Comparison of ENCODE assay signal across 1 cellular context in the genomic region with DNA sequence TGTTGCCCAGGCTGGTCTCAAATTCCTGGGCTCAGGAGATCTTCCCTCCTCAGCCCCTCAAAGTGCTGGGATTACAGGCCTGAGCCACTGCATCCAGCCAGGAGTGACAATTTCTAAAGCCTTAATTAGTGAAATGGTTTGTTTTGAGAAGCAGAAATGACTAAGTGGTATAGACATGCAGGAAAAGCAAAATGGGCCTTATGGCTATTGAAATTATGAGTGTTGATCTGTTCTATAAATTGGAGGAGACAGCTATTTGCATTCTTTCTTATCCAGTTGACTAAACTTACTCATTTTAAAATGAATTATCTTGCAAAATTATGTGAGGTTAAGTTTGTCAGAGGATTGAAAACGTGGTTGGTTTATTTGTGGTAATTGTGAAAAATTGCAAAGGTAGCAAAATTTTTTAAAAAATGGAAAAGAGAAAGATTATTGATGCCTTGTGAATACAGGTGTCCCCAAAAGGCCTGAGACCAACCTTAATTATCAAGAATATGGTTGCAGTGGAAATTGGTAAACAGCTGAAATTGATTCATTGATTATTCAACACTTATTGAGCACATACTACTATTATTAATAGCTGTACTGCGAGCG.
TF ChIP-seq lines count a peak whose summit lies in the region.

No MANE protein-coding gene starts in this region.

TF ChIP-seq in K562, 482 proteins besides CTCF, POLR2A, EP300 and RAD21 (continued from another document):
- TF ChIP-seq KHSRP (IDR thresholded peaks at IDR 0.05) (no peak), ZNF133 (CRISPR knock-in tag; IDR thresholded peaks at IDR 0.05) (no peak), POLR2AphosphoS5 (IDR thresholded peaks at IDR 0.05; ENCODE audit: control insufficient read depth, insufficient read depth, low read depth, low read length) (0 out of 2 replicates have a peak, but pooled peaks have one; percentile 2), MTA3 (IDR thresholded peaks at IDR 0.05; ENCODE audit: borderline replicate concordance) (no peak), ZNF830 (CRISPR knock-in tag; IDR thresholded peaks at IDR 0.05) (no peak), ZNF146 (CRISPR knock-in tag; IDR thresholded peaks at IDR 0.05; ENCODE audit: unreplicated experiment) (no peak), SPI1 (IDR thresholded peaks at IDR 0.05; ENCODE audit: borderline replicate concordance, low read depth, low read length) (peak; percentile 23; the same call in 1 of the 2 replicates), PHF21A (IDR thresholded peaks at IDR 0.05; ENCODE audit: borderline replicate concordance, low read depth) (no peak), FOXA1 (IDR thresholded peaks at IDR 0.05; ENCODE audit: borderline replicate concordance) (no peak), C11orf30 (IDR thresholded peaks at IDR 0.05; ENCODE audit: low read depth) (peak; percentile 88), BCL6 (CRISPR knock-in tag; IDR thresholded peaks at IDR 0.05) (no peak), ZNF316 (IDR thresholded peaks at IDR 0.05) (peak; percentile 94), RBM17 (IDR thresholded peaks at IDR 0.05; ENCODE audit: borderline replicate concordance, low read depth, low read length) (no peak), MAFK (IDR thresholded peaks at IDR 0.05; ENCODE audit: low read length) (peak; percentile 65; the same call in 1 of the 2 replicates), CBX1 (IDR thresholded peaks at IDR 0.05; ENCODE audit: low read depth) (no peak), MAFF (IDR thresholded peaks at IDR 0.05; ENCODE audit: low read length) (peak; percentile 74), STAT5A (IDR thresholded peaks at IDR 0.05; ENCODE audit: borderline replicate concordance, low read length) (no peak), ZNF444 (CRISPR knock-in tag; IDR thresholded peaks at IDR 0.05) (no peak), PRMT5 (CRISPR knock-in tag; IDR thresholded peaks at IDR 0.05) (no peak)
- TF ChIP-seq, protein P1, sequence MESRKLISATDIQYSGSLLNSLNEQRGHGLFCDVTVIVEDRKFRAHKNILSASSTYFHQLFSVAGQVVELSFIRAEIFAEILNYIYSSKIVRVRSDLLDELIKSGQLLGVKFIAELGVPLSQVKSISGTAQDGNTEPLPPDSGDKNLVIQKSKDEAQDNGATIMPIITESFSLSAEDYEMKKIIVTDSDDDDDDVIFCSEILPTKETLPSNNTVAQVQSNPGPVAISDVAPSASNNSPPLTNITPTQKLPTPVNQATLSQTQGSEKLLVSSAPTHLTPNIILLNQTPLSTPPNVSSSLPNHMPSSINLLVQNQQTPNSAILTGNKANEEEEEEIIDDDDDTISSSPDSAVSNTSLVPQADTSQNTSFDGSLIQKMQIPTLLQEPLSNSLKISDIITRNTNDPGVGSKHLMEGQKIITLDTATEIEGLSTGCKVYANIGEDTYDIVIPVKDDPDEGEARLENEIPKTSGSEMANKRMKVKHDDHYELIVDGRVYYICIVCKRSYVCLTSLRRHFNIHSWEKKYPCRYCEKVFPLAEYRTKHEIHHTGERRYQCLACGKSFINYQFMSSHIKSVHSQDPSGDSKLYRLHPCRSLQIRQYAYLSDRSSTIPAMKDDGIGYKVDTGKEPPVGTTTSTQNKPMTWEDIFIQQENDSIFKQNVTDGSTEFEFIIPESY (CRISPR knock-in tag; IDR thresholded peaks at IDR 0.05), result peak; percentile 66; the same call in 1 of the 2 replicates
- TF ChIP-seq, protein P2, sequence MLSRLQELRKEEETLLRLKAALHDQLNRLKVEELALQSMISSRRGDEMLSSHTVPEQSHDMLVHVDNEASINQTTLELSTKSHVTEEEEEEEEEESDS (CRISPR knock-in tag; IDR thresholded peaks at IDR 0.05), result no peak
- TF ChIP-seq, protein P3, sequence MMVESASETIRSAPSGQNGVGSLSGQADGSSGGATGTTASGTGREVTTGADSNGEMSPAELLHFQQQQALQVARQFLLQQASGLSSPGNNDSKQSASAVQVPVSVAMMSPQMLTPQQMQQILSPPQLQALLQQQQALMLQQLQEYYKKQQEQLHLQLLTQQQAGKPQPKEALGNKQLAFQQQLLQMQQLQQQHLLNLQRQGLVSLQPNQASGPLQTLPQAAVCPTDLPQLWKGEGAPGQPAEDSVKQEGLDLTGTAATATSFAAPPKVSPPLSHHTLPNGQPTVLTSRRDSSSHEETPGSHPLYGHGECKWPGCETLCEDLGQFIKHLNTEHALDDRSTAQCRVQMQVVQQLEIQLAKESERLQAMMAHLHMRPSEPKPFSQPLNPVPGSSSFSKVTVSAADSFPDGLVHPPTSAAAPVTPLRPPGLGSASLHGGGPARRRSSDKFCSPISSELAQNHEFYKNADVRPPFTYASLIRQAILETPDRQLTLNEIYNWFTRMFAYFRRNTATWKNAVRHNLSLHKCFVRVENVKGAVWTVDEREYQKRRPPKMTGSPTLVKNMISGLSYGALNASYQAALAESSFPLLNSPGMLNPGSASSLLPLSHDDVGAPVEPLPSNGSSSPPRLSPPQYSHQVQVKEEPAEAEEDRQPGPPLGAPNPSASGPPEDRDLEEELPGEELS (CRISPR knock-in tag; IDR thresholded peaks at IDR 0.05; ENCODE audit: borderline replicate concordance), result no peak
- TF ChIP-seq, protein P4, sequence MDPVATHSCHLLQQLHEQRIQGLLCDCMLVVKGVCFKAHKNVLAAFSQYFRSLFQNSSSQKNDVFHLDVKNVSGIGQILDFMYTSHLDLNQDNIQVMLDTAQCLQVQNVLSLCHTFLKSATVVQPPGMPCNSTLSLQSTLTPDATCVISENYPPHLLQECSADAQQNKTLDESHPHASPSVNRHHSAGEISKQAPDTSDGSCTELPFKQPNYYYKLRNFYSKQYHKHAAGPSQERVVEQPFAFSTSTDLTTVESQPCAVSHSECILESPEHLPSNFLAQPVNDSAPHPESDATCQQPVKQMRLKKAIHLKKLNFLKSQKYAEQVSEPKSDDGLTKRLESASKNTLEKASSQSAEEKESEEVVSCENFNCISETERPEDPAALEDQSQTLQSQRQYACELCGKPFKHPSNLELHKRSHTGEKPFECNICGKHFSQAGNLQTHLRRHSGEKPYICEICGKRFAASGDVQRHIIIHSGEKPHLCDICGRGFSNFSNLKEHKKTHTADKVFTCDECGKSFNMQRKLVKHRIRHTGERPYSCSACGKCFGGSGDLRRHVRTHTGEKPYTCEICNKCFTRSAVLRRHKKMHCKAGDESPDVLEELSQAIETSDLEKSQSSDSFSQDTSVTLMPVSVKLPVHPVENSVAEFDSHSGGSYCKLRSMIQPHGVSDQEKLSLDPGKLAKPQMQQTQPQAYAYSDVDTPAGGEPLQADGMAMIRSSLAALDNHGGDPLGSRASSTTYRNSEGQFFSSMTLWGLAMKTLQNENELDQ (CRISPR knock-in tag; IDR thresholded peaks at IDR 0.05; ENCODE audit: borderline replicate concordance), result no peak
- TF ChIP-seq, protein P5, sequence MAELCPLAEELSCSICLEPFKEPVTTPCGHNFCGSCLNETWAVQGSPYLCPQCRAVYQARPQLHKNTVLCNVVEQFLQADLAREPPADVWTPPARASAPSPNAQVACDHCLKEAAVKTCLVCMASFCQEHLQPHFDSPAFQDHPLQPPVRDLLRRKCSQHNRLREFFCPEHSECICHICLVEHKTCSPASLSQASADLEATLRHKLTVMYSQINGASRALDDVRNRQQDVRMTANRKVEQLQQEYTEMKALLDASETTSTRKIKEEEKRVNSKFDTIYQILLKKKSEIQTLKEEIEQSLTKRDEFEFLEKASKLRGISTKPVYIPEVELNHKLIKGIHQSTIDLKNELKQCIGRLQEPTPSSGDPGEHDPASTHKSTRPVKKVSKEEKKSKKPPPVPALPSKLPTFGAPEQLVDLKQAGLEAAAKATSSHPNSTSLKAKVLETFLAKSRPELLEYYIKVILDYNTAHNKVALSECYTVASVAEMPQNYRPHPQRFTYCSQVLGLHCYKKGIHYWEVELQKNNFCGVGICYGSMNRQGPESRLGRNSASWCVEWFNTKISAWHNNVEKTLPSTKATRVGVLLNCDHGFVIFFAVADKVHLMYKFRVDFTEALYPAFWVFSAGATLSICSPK (IDR thresholded peaks at IDR 0.05; ENCODE audit: borderline replicate concordance), result no peak
- TF ChIP-seq, protein P6, sequence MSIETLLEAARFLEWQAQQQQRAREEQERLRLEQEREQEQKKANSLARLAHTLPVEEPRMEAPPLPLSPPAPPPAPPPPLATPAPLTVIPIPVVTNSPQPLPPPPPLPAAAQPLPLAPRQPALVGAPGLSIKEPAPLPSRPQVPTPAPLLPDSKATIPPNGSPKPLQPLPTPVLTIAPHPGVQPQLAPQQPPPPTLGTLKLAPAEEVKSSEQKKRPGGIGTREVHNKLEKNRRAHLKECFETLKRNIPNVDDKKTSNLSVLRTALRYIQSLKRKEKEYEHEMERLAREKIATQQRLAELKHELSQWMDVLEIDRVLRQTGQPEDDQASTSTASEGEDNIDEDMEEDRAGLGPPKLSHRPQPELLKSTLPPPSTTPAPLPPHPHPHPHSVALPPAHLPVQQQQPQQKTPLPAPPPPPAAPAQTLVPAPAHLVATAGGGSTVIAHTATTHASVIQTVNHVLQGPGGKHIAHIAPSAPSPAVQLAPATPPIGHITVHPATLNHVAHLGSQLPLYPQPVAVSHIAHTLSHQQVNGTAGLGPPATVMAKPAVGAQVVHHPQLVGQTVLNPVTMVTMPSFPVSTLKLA (conservative IDR thresholded peaks at IDR 0.05), result no peak
- TF ChIP-seq, protein P7, sequence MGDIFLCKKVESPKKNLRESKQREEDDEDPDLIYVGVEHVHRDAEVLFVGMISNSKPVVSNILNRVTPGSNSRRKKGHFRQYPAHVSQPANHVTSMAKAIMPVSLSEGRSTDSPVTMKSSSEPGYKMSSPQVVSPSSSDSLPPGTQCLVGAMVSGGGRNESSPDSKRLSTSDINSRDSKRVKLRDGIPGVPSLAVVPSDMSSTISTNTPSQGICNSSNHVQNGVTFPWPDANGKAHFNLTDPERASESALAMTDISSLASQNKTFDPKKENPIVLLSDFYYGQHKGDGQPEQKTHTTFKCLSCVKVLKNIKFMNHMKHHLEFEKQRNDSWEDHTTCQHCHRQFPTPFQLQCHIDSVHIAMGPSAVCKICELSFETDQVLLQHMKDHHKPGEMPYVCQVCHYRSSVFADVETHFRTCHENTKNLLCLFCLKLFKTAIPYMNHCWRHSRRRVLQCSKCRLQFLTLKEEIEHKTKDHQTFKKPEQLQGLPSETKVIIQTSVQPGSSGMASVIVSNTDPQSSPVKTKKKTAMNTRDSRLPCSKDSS (IDR thresholded peaks at IDR 0.05; ENCODE audit: low read depth, partially characterized antibody), result no peak
TF ChIP-seq in K562: peak in this region for 8.
